ENCODE assay signal across 30 cellular contexts in the genomic region with DNA sequence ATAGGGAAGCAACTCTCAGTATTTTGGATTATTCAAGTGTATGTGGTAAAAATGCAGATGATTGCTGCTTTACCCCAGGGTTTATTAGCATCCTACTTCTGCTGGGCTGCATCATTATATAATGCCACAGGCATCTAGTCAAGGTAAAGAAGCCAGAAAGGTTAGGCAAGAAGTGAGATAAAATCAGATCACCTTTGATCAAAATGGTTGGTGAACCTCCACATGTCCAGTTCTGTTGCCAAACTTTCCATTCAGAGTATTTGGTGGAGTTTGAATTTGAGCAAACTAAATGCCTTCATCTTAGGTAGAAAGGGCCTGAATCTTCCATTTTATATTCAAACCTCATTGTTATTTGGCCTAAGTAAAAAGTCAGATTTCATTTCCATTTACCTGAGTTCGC. TPM values are rescaled to one million over a fixed set of nuclear protein-coding genes. Genes with fewer than 3 reads are reported as not detected.
"Had no signal": no experiment of that assay in that cellular context is flagged by ENCODE, and none has a peak within 500 bp of the region (broad histone marks: within the 10 kb centered on the region; RNA-seq: fewer than 3 reads in every experiment).

No MANE protein-coding gene starts in this region.

- H3K9me3 ChIP-seq: ascending aorta, breast epithelium had no signal

- H3K36me3 ChIP-seq: breast epithelium, cardiac muscle cell had no signal

- H3K27ac ChIP-seq: ascending aorta, breast epithelium, cardiac muscle cell, coronary artery had no signal

- H3K4me1 ChIP-seq: ascending aorta, breast epithelium had no signal

- H3K27me3 ChIP-seq: ascending aorta, breast epithelium, cardiac muscle cell, dorsolateral prefrontal cortex had no signal

- ATAC-seq: activated CD4-positive, alpha-beta T cell treated with anti-CD3 and anti-CD28 coated beads for 36 hours; activated naive CD4-positive, alpha-beta T cell treated with anti-CD3 and anti-CD28 coated beads, Interleukin-2, amount 50 U/mL, for 72 hours; activated T-cell treated with anti-CD3 and anti-CD28 coated beads, Interleukin-2, amount 50 U/mL, for 72 hours; esophagus mucosa had no signal

- H3K27me3 Mint-ChIP-seq: activated CD4-positive, alpha-beta memory T cell treated with anti-CD3 and anti-CD28 coated beads, Interleukin-2, amount 10 ng/mL, durations not matched to agents 7 days and 5 days; activated CD4-positive, alpha-beta T cell treated with anti-CD3 and anti-CD28 coated beads for 36 hours; activated CD4-positive, alpha-beta T cell treated with anti-CD3 and anti-CD28 coated beads, Interleukin-2, amount 10 ng/mL, durations not matched to agents 7 days and 5 days; activated naive CD4-positive, alpha-beta T cell treated with anti-CD3 and anti-CD28 coated beads, Interleukin-2, amount 10 ng/mL, durations not matched to agents 7 days and 5 days; activated T-cell treated with anti-CD3 and anti-CD28 coated beads, Interleukin-2, amount 50 U/mL, for 24 hours; brain; dendritic cell treated with granulocyte-macrophage colony-stimulating factor and Interleukin-4, amounts not matched to agents 40 ng/mL and 50 ng/mL, for 4 days had no signal

- H3K4me3 Mint-ChIP-seq: activated CD4-positive, alpha-beta memory T cell treated with anti-CD3 and anti-CD28 coated beads, Interleukin-2, amount 10 ng/mL, durations not matched to agents 7 days and 5 days; activated CD4-positive, alpha-beta T cell treated with anti-CD3 and anti-CD28 coated beads for 36 hours; activated CD4-positive, alpha-beta T cell treated with anti-CD3 and anti-CD28 coated beads, Interleukin-2, amount 10 ng/mL, durations not matched to agents 7 days and 5 days; activated naive CD4-positive, alpha-beta T cell treated with anti-CD3 and anti-CD28 coated beads, Interleukin-2, amount 10 ng/mL, durations not matched to agents 7 days and 5 days; activated naive CD8-positive, alpha-beta T cell treated with anti-CD3 and anti-CD28 coated beads, Interleukin-2, amount 10 ng/mL, durations not matched to agents 7 days and 5 days; activated T-cell treated with anti-CD3 and anti-CD28 coated beads, Interleukin-2, amount 50 U/mL, for 24 hours; activated T-cell treated with anti-CD3 and anti-CD28 coated beads, Interleukin-2, amount 50 U/mL, for 72 hours; brain; dendritic cell treated with granulocyte-macrophage colony-stimulating factor and Interleukin-4, amounts not matched to agents 40 ng/mL and 50 ng/mL, for 4 days; endodermal cell had no signal

- DNase-seq: activated CD4-positive, alpha-beta memory T cell treated with anti-CD3 and anti-CD28 coated beads, Interleukin-2, amount 10 ng/mL, durations not matched to agents 7 days and 5 days; activated CD4-positive, alpha-beta T cell treated with anti-CD3 and anti-CD28 coated beads for 36 hours; activated CD4-positive, alpha-beta T cell treated with anti-CD3 and anti-CD28 coated beads, Interleukin-2, amount 10 ng/mL, durations not matched to agents 7 days and 5 days; activated CD4-positive, alpha-beta T cell treated with anti-CD3 and anti-CD28 coated beads, Interleukin-2, amount 50 U/mL, for 4 hours; activated CD4-positive, CD25-positive, alpha-beta regulatory T cell; activated CD4-positive, CD25-positive, alpha-beta regulatory T cell treated with anti-CD3 and anti-CD28 coated beads, Interleukin-2, amount 50 U/mL, for 72 hours; activated CD8-positive, alpha-beta memory T cell treated with anti-CD3 and anti-CD28 coated beads, Interleukin-2, amount 50 U/mL, for 48 hours; activated gamma-delta T cell; activated naive CD4-positive, alpha-beta T cell; activated naive CD4-positive, alpha-beta T cell treated with anti-CD3 and anti-CD28 coated beads, Interleukin-2, amount 10 ng/mL, durations not matched to agents 7 days and 5 days; activated naive CD8-positive, alpha-beta T cell treated with anti-CD3 and anti-CD28 coated beads, Interleukin-2, amount 10 ng/mL, durations not matched to agents 7 days and 5 days; activated T-cell treated with anti-CD3 and anti-CD28 coated beads for 4 hours; activated T-cell treated with anti-CD3 and anti-CD28 coated beads, Interleukin-2, amount 50 U/mL, for 24 hours; activated T-cell treated with anti-CD3 and anti-CD28 coated beads, Interleukin-2, amount 50 U/mL, for 72 hours; central memory CD4-positive, alpha-beta T cell; dorsolateral prefrontal cortex; effector memory CD4-positive, alpha-beta T cell; endodermal cell; foreskin fibroblast; T-helper 2 cell had no signal

- H3K9me3 Mint-ChIP-seq: activated CD4-positive, alpha-beta memory T cell treated with anti-CD3 and anti-CD28 coated beads, Interleukin-2, amount 10 ng/mL, durations not matched to agents 7 days and 5 days; activated CD4-positive, alpha-beta T cell treated with anti-CD3 and anti-CD28 coated beads, Interleukin-2, amount 10 ng/mL, durations not matched to agents 7 days and 5 days; activated naive CD8-positive, alpha-beta T cell treated with anti-CD3 and anti-CD28 coated beads, Interleukin-2, amount 10 ng/mL, durations not matched to agents 7 days and 5 days; activated T-cell treated with anti-CD3 and anti-CD28 coated beads, Interleukin-2, amount 50 U/mL, for 72 hours had no signal

- H3K27ac Mint-ChIP-seq: activated CD4-positive, alpha-beta memory T cell treated with anti-CD3 and anti-CD28 coated beads, Interleukin-2, amount 10 ng/mL, durations not matched to agents 7 days and 5 days; activated CD4-positive, alpha-beta T cell treated with anti-CD3 and anti-CD28 coated beads for 36 hours; activated CD4-positive, alpha-beta T cell treated with anti-CD3 and anti-CD28 coated beads, Interleukin-2, amount 10 ng/mL, durations not matched to agents 7 days and 5 days; activated naive CD4-positive, alpha-beta T cell treated with anti-CD3 and anti-CD28 coated beads, Interleukin-2, amount 10 ng/mL, durations not matched to agents 7 days and 5 days; activated naive CD4-positive, alpha-beta T cell treated with anti-CD3 and anti-CD28 coated beads, Interleukin-2, amount 50 U/mL, for 72 hours; activated naive CD8-positive, alpha-beta T cell treated with anti-CD3 and anti-CD28 coated beads, Interleukin-2, amount 10 ng/mL, durations not matched to agents 7 days and 5 days; activated T-cell treated with anti-CD3 and anti-CD28 coated beads, Interleukin-2, amount 50 U/mL, for 24 hours; activated T-cell treated with anti-CD3 and anti-CD28 coated beads, Interleukin-2, amount 50 U/mL, for 72 hours; brain; dendritic cell treated with granulocyte-macrophage colony-stimulating factor and Interleukin-4, amounts not matched to agents 40 ng/mL and 50 ng/mL, for 4 days; endodermal cell had no signal

- H3K4me3 ChIP-seq: ascending aorta, breast epithelium, cardiac muscle cell, coronary artery, dorsolateral prefrontal cortex had no signal

- FAIRE-seq: frontal cortex had no signal

- H3K4me1 Mint-ChIP-seq: activated CD4-positive, alpha-beta memory T cell treated with anti-CD3 and anti-CD28 coated beads, Interleukin-2, amount 10 ng/mL, durations not matched to agents 7 days and 5 days; activated CD4-positive, alpha-beta T cell treated with anti-CD3 and anti-CD28 coated beads for 36 hours; activated CD4-positive, alpha-beta T cell treated with anti-CD3 and anti-CD28 coated beads, Interleukin-2, amount 10 ng/mL, durations not matched to agents 7 days and 5 days; activated naive CD4-positive, alpha-beta T cell treated with anti-CD3 and anti-CD28 coated beads, Interleukin-2, amount 10 ng/mL, durations not matched to agents 7 days and 5 days; activated naive CD8-positive, alpha-beta T cell treated with anti-CD3 and anti-CD28 coated beads, Interleukin-2, amount 10 ng/mL, durations not matched to agents 7 days and 5 days; brain had no signal

RNA-seq across cellular contexts. Expression of a gene that starts 29.7 kb away (rescaled TPM):
- total RNA-seq: activated CD4-positive, alpha-beta memory T cell treated with anti-CD3 and anti-CD28 coated beads, Interleukin-2, amount 10 ng/mL, durations not matched to agents 7 days and 5 days; activated CD4-positive, alpha-beta T cell treated with anti-CD3 and anti-CD28 coated beads for 36 hours; activated CD4-positive, alpha-beta T cell treated with anti-CD3 and anti-CD28 coated beads, Interleukin-2, amount 10 ng/mL, durations not matched to agents 7 days and 5 days; activated naive CD4-positive, alpha-beta T cell treated with anti-CD3 and anti-CD28 coated beads, Interleukin-2, amount 50 U/mL, for 72 hours; activated naive CD8-positive, alpha-beta T cell treated with anti-CD3 and anti-CD28 coated beads, Interleukin-2, amount 10 ng/mL, durations not matched to agents 7 days and 5 days; activated T-cell treated with anti-CD3 and anti-CD28 coated beads, Interleukin-2, amount 50 U/mL, for 72 hours; T-helper 1 cell treated with Interleukin-12 subunit alpha and Interleukin-12 subunit beta and Interleukin-4 antibody, amounts not matched to agents 30 ng/mL and 1 ng/mL, for 36 hours had no signal
